Comparison of ENCODE assay signal across 2 cellular contexts in the genomic region with DNA sequence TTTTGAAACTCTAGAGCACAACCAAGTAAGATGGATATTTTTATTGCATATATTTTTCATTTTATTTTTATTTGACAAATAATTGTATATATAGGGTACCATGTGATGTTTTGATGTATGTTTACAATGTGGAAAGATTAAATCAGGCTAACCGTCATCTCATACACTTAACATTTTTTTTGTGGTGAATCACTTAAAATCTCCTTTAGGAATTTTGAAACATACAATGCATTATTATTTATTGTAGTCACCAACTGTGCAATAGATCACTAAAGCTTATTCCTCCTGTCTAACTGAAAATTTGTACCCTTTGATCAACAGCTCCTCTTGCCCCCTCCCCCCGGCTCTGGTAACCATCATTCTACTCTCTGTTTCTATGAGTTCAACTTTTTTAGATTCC.
TF ChIP-seq lines count a peak whose summit lies in the region.

No MANE protein-coding gene starts in this region.

TF ChIP-seq in A549, 52 proteins besides CTCF, POLR2A, EP300 and RAD21:
- no peak for TF ChIP-seq KDM1A (IDR thresholded peaks at IDR 0.05; ENCODE audit: low read depth)
- TF ChIP-seq GATA3 (IDR thresholded peaks at IDR 0.05; ENCODE audit: borderline replicate concordance) = peak; percentile 65; the same call in 1 of the 2 replicates

TF ChIP-seq in IMR-90, 13 proteins besides CTCF, POLR2A, EP300 and RAD21:
- TF ChIP-seq NFE2L2 (IDR thresholded peaks at IDR 0.05; ENCODE audit: low read depth, low read length) (no peak), FOS (IDR thresholded peaks at IDR 0.05; ENCODE audit: low read depth, low read length) (no peak), CEBPB (IDR thresholded peaks at IDR 0.05; ENCODE audit: low read depth, low read length) (no peak), CHD1 (IDR thresholded peaks at IDR 0.05; ENCODE audit: low read depth, low read length) (no peak), SMC3 (IDR thresholded peaks at IDR 0.05; ENCODE audit: low read depth, low read length) (no peak), MAZ (IDR thresholded peaks at IDR 0.05; ENCODE audit: borderline replicate concordance, low read depth, low read length) (no peak)
